In genomic region chr13:102951808-102952207, GRCh38 we compare ENCODE assay signal across 26 cellular contexts.
"Had no signal": no experiment of that assay in that cellular context is flagged by ENCODE, and none has a peak within 500 bp of the region (broad histone marks: within the 10 kb centered on the region; RNA-seq: fewer than 3 reads in every experiment).

No MANE protein-coding gene starts in this region.

- H3K4me1 ChIP-seq: lower lobe of right lung, stomach, testis, thyroid gland, upper lobe of left lung, vagina had no signal

- H3K27me3 ChIP-seq: ovary, stomach, testis, thyroid gland, upper lobe of left lung, vagina had no signal

- DNase-seq: hypothalamus; immature natural killer cell; kidney; lower lobe of right lung; mammary epithelial cell; mesenchymal stem cell; naive thymus-derived CD8-positive, alpha-beta T cell; ovary; stimulated activated CD4-positive, alpha-beta T cell treated with anti-CD3 and anti-CD28 coated beads, Interleukin-12 subunit alpha, Interleukin-12 subunit beta, amount 100 ng/mL, for 4 hours; stimulated activated CD4-positive, alpha-beta T cell treated with anti-CD3 and anti-CD28 coated beads, Interleukin-15, amount 100 ng/mL, for 24 hours; stimulated activated CD4-positive, alpha-beta T cell treated with anti-CD3 and anti-CD28 coated beads, Interleukin-2, amount 100 ng/mL, for 24 hours; stimulated activated CD4-positive, alpha-beta T cell treated with anti-CD3 and anti-CD28 coated beads, Interleukin-4, amount 100 ng/mL, for 1 hour; stimulated activated naive B cell treated with anti-CD40 and anti-IgM and Interleukin-4, amounts not matched to agents 10 μg/mL and 1 μg/mL and 100 μg/mL, for 72 hours; stimulated activated naive CD8-positive, alpha-beta T cell treated with anti-CD3 and anti-CD28 coated beads, Interleukin-15, Interleukin-2, amounts not matched to agents 100 U/mL and 50 U/mL, for 24 hours; stomach; testis; thyroid gland; transverse colon had no signal

- H3K4me3 Mint-ChIP-seq: immature natural killer cell; naive thymus-derived CD8-positive, alpha-beta T cell; nephron; neural crest cell; stimulated activated naive B cell treated with anti-CD40 and anti-IgM and Interleukin-4, amounts not matched to agents 10 μg/mL and 1 μg/mL and 100 μg/mL, for 72 hours had no signal

- H3K9me3 Mint-ChIP-seq: immature natural killer cell; naive thymus-derived CD8-positive, alpha-beta T cell; nephron; neural crest cell; stimulated activated naive B cell treated with anti-CD40 and anti-IgM and Interleukin-4, amounts not matched to agents 10 μg/mL and 1 μg/mL and 100 μg/mL, for 72 hours had no signal

- H3K4me3 ChIP-seq: lower lobe of right lung, ovary, skin epidermis, stomach, testis, thyroid gland, transverse colon, upper lobe of left lung, vagina had no signal

- H3K27ac ChIP-seq: lower lobe of right lung, ovary, skin epidermis, stomach, testis, thyroid gland, transverse colon, upper lobe of left lung, vagina had no signal

- H3K9me3 ChIP-seq: lower lobe of right lung, ovary, stomach, testis, thyroid gland, transverse colon, upper lobe of left lung, vagina had no signal

- ATAC-seq: lower lobe of right lung; naive thymus-derived CD8-positive, alpha-beta T cell; right cardiac atrium; sciatic nerve; stimulated activated naive B cell treated with anti-CD40 and anti-IgM and Interleukin-4, amounts not matched to agents 10 μg/mL and 1 μg/mL and 100 μg/mL, for 72 hours; stimulated activated naive CD8-positive, alpha-beta T cell treated with anti-CD3 and anti-CD28 coated beads, Interleukin-15, Interleukin-2, amounts not matched to agents 100 U/mL and 50 U/mL, for 24 hours had no signal

- H3K36me3 ChIP-seq: lower lobe of right lung, ovary, stomach, thyroid gland, transverse colon, upper lobe of left lung, vagina had no signal

- H3K27ac Mint-ChIP-seq: immature natural killer cell; naive thymus-derived CD8-positive, alpha-beta T cell; nephron; progenitor cell of endocrine pancreas; stimulated activated naive B cell treated with anti-CD40 and anti-IgM and Interleukin-4, amounts not matched to agents 10 μg/mL and 1 μg/mL and 100 μg/mL, for 72 hours had no signal

- H3K36me3 Mint-ChIP-seq: immature natural killer cell; naive thymus-derived CD8-positive, alpha-beta T cell; stimulated activated naive B cell treated with anti-CD40 and anti-IgM and Interleukin-4, amounts not matched to agents 10 μg/mL and 1 μg/mL and 100 μg/mL, for 72 hours had no signal

- H3K27me3 Mint-ChIP-seq: stimulated activated naive B cell treated with anti-CD40 and anti-IgM and Interleukin-4, amounts not matched to agents 10 μg/mL and 1 μg/mL and 100 μg/mL, for 72 hours had no signal

- H3K4me1 Mint-ChIP-seq: immature natural killer cell; naive thymus-derived CD8-positive, alpha-beta T cell had no signal
